In the genomic region with DNA sequence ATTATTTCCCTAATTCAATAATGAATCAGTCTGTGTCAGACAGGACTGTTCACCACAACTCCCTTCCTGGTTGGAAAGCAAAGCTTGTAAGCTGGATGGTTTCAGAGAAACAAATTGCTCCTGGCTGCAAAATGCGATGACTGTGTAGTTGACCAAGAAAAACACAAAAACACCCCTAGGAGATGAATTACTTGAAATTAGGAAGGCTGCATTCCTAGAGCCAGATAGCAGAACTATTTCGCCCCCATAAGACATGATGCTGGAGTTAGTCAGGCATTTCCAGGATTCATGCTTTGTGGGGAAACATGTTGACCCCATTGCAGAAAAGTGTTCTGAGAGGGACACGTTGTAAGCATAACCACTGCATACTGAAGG, we compare ENCODE assay signal across 16 cellular contexts.
DNase-seq lines count a peak whose midpoint lies in the region; TF ChIP-seq lines count a peak whose summit lies in the region.
"Had no signal": no experiment of that assay in that cellular context is flagged by ENCODE, and none has a peak within 500 bp of the region (broad histone marks: within the 10 kb centered on the region; RNA-seq: fewer than 3 reads in every experiment).

No MANE protein-coding gene starts in this region.

- peaks cover 43% of the 10 kb centered on the region for H3K4me1 Mint-ChIP-seq in glutamatergic neuron (ENCODE audit: low read depth, unreplicated experiment)

- no peaks in the 10 kb centered on the region for H4K20me1 ChIP-seq in OCI-LY3 (ENCODE audit: insufficient read depth, low read length)
- H4K20me1 ChIP-seq in fibroblast of lung (ENCODE audit: control insufficient read depth, extremely low read depth, insufficient read depth, low read length), result no peaks in the 10 kb centered on the region

- H3K36me3 Mint-ChIP-seq in glutamatergic neuron (ENCODE audit: unreplicated experiment), result no peaks in the 10 kb centered on the region
- H3K36me3 Mint-ChIP-seq: IgD-negative memory B cell had no signal

- H3K27me3 ChIP-seq in OCI-LY3 (ENCODE audit: low read depth, low read length), result no peaks in the 10 kb centered on the region
- no peaks in the 10 kb centered on the region for H3K27me3 ChIP-seq in fibroblast of lung (ENCODE audit: control insufficient read depth, insufficient read depth, low read length)
- H3K27me3 ChIP-seq: cardiac muscle cell, gastrocnemius medialis, Peyer's patch, right lobe of liver had no signal

- TF ChIP-seq CTCF in OCI-LY3 (IDR thresholded peaks at IDR 0.05; ENCODE audit: low read depth, low read length), result no peak
- TF ChIP-seq CTCF in fibroblast of lung (conservative IDR thresholded peaks at IDR 0.05 in 1 of 2, IDR thresholded peaks at IDR 0.05 in 1 of 2; ENCODE audit: low read depth in 1 of 2, low read length in 2 of 2), result no peak
- no peak for TF ChIP-seq CTCF in glutamatergic neuron (IDR thresholded peaks at IDR 0.05; ENCODE audit: partially characterized antibody, unreplicated experiment)

- peaks cover 4% of the 10 kb centered on the region for H3K27me3 Mint-ChIP-seq in glutamatergic neuron (ENCODE audit: unreplicated experiment)
- H3K27me3 Mint-ChIP-seq: IgD-negative memory B cell had no signal

- H3K4me3 ChIP-seq in OCI-LY3 (ENCODE audit: low read length) (peak overlapping the region; percentile 25; the same call in 1 of the 2 replicates), fibroblast of lung (replicated peaks in 1 of 4; ENCODE audit: control extremely low read depth in 1 of 4, insufficient read depth in 1 of 4, low read depth in 3 of 4, low read length in 4 of 4) (no peak overlapping the region)
- H3K4me3 ChIP-seq: cardiac muscle cell, gastrocnemius medialis, Peyer's patch, right lobe of liver had no signal

- H3K9me3 Mint-ChIP-seq in glutamatergic neuron (ENCODE audit: unreplicated experiment), result no peaks in the 10 kb centered on the region
- H3K9me3 Mint-ChIP-seq: IgD-negative memory B cell had no signal

- H3K79me2 ChIP-seq in OCI-LY3 (ENCODE audit: low read length), result no peaks in the 10 kb centered on the region
- H3K79me2 ChIP-seq in fibroblast of lung (ENCODE audit: control insufficient read depth, insufficient read depth, low read length), result no peaks in the 10 kb centered on the region

- no peak overlapping the region for H3K27ac ChIP-seq in OCI-LY3 (ENCODE audit: low read length)
- peak overlapping the region; percentile 52 for H3K27ac ChIP-seq in fibroblast of lung (ENCODE audit: insufficient read depth, low read length)
- H3K27ac ChIP-seq: cardiac muscle cell, right lobe of liver had no signal

- peak; percentile 55 for DNase-seq in AG08395 (ENCODE audit: low spot score)
- DNase-seq in fibroblast of lung (ENCODE audit: low read depth in 2 of 2), result peak; percentile 66 to 99
- DNase-seq in non-pigmented ciliary epithelial cell (ENCODE audit: low read depth), result peak; percentile 67
- no peak for DNase-seq in activated CD4-positive, alpha-beta T cell treated with anti-CD3 and anti-CD28 coated beads, Interleukin-2, amount 50 U/mL, for 1 hour
- DNase-seq in NCI-H446 (lab: John Stamatoyannopoulos, UW), result no peak
- no peak for DNase-seq in glutamatergic neuron
- DNase-seq in NCI-H2029 treated with DMSO at 0.1 percent for 48 hours (lab: John Stamatoyannopoulos, UW), result no peak
- DNase-seq: ACHN, activated T-cell treated with anti-CD3 and anti-CD28 coated beads for 4 hours, gastrocnemius medialis, NCI-H2107, Peyer's patch, right lobe of liver had no signal

- H3K27ac Mint-ChIP-seq in glutamatergic neuron (ENCODE audit: unreplicated experiment), result no peak overlapping the region

- H3K4me3 Mint-ChIP-seq in glutamatergic neuron (ENCODE audit: unreplicated experiment), result no peak overlapping the region

- H3K36me3 ChIP-seq in OCI-LY3 (replicated peaks; ENCODE audit: low read depth, low read length), result no peaks in the 10 kb centered on the region
- H3K36me3 ChIP-seq in fibroblast of lung (ENCODE audit: control insufficient read depth, insufficient read depth, low read length), result no peaks in the 10 kb centered on the region
- H3K36me3 ChIP-seq: cardiac muscle cell, gastrocnemius medialis, Peyer's patch, right lobe of liver had no signal

- H3K9me3 ChIP-seq in OCI-LY3 (ENCODE audit: insufficient read depth, low read length) (no peaks in the 10 kb centered on the region), fibroblast of lung (ENCODE audit: control insufficient read depth, insufficient read depth, low read depth, low read length) (no peaks in the 10 kb centered on the region)
- H3K9me3 ChIP-seq: gastrocnemius medialis, Peyer's patch, right lobe of liver had no signal

- H3K9ac ChIP-seq in OCI-LY3 (ENCODE audit: low read length), result no peak overlapping the region
- no peak overlapping the region for H3K9ac ChIP-seq in fibroblast of lung (ENCODE audit: insufficient read depth, low read length)

- H2AFZ ChIP-seq in OCI-LY3 (ENCODE audit: low read depth, low read length) (0 out of 2 replicates have a peak overlapping the region, but pooled peaks have one; percentile 19), fibroblast of lung (ENCODE audit: low read length) (peak overlapping the region; percentile 12)

- H3K4me1 ChIP-seq in OCI-LY3 (ENCODE audit: low read length) (peaks cover 17% of the 10 kb centered on the region), fibroblast of lung (ENCODE audit: control insufficient read depth, extremely low read depth, insufficient read depth, low read length) (peaks cover 12% of the 10 kb centered on the region)
- H3K4me1 ChIP-seq: gastrocnemius medialis, Peyer's patch, right lobe of liver had no signal

- H3K4me2 ChIP-seq in OCI-LY3 (ENCODE audit: low read length) (peak overlapping the region; percentile 50), fibroblast of lung (ENCODE audit: extremely low read depth, insufficient read depth, low read length) (peak overlapping the region; percentile 44)

Comparison
In these comparisons a context has a peak if more than half of its experiments do, and no peak if none do; other contexts are left out.
1. DNase-seq: peak in AG08395 (single experiment), fibroblast of lung (2 of 2) and non-pigmented ciliary epithelial cell (single experiment); none in activated CD4-positive, alpha-beta T cell treated with anti-CD3 and anti-CD28 coated beads, Interleukin-2, amount 50 U/mL, for 1 hour (single experiment), NCI-H446 (0 of 2), glutamatergic neuron (single experiment) and NCI-H2029 treated with DMSO at 0.1 percent for 48 hours (single experiment).